ENCODE assay signal across 8 cellular contexts in the genomic region with DNA sequence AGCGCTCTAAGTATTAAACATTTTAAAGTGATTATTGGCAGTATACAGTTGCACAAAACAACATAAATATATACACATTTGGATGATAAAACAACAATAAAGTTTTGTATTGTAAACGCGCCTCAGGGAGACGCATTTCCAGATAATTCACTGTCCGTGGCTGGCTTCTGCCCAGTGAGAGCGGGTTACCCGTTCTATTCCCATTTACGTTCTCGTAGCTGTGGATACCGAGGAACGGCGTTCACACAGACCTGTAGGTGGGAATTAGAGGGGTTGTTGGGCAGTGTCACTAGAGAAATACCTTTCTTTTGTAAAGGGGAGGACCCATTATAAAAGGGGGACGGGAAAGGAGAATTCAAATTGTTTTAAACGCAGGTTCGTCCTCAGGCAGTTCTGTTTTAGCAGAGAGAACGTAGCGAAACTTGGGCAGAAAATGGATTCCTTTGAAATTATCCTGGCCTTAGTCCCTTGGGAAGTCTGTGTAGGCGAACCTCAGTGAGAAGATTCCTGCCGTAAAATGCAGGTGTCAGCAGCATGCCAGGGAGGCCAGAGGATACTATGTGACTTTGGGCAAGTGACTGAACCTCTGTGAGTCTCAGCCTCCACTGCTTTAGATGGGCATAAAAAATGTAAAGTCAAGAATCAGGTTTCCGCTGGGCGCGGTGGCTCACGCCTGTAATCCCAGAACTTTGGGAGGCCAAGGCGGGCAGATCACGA. TPM values are rescaled to one million over a fixed set of nuclear protein-coding genes. Genes with fewer than 3 reads are reported as not detected.
A peak's percentile ranks its signal among the peaks of the same experiment; 100 is the strongest.
DNase-seq lines count a peak whose midpoint lies in the region; ATAC-seq and TF ChIP-seq lines count a peak whose summit lies in the region.

No MANE protein-coding gene starts in this region.

- DNase-seq in fibroblast of villous mesenchyme (ENCODE audit: low read depth) (no peak), sigmoid colon (no peak), caudate nucleus (lab: John Stamatoyannopoulos, UW) (no peak), NCI-H2171 treated with DMSO at 0.1 percent for 48 hours (lab: John Stamatoyannopoulos, UW) (no peak), GM20000 (ENCODE audit: low spot score) (no peak)

- peaks cover 0 to 12% (median 3%) of the 10 kb centered on the region in 4 donors for H3K36me3 ChIP-seq in sigmoid colon

- intact Hi-C loops in sigmoid colon (cut with DNase I) = loop anchor here (1.0 to 5.0 kb wide), 3 partner anchors 55 to 116 kb away; a partner anchor contains a TSS

- H3K4me1 ChIP-seq in sigmoid colon = peaks cover 0 to 25% (median 19%) of the 10 kb centered on the region in 4 donors

- TF ChIP-seq EP300 in sigmoid colon (IDR thresholded peaks at IDR 0.05) = no peak

- no peaks in the 10 kb centered on the region for H3K9me3 ChIP-seq in sigmoid colon

- H3K27ac ChIP-seq in sigmoid colon (peak overlapping the region; percentile 91 to 96 (median 94)), caudate nucleus (ENCODE audit: low read depth, low read length) (no peak overlapping the region)

- no peak for TF ChIP-seq POLR2A in sigmoid colon (IDR thresholded peaks at IDR 0.05)

- WGBS in sigmoid colon, 2 donors = 23 to 29% methylated on average over 25 of the region's 25 CpGs

- TF ChIP-seq CTCF in fibroblast of villous mesenchyme (IDR thresholded peaks at IDR 0.05; ENCODE audit: insufficient read depth, low read depth, low read length) (no peak), sigmoid colon (IDR thresholded peaks at IDR 0.05) (no peak), GM20000 (IDR thresholded peaks at IDR 0.05; ENCODE audit: extremely low read depth, missing control alignments) (no peak)

- H3K27me3 ChIP-seq in sigmoid colon = no peaks in the 10 kb centered on the region

- H3K4me3 ChIP-seq in fibroblast of villous mesenchyme (ENCODE audit: low read depth, low read length) = peak overlapping the region; percentile 76
- peak overlapping the region; percentile 61 to 92 (median 84) for H3K4me3 ChIP-seq in sigmoid colon

- peak; percentile 1 for ATAC-seq in GM21515 (IDR thresholded peaks at IDR 0.05; ENCODE audit: unreplicated experiment)
- 0 out of 3 replicates have a peak, but pooled peaks have one; percentile 11 for ATAC-seq in SK-N-SH treated with all-trans-retinoic acid at 6 μM for 48 hours
- ATAC-seq in HG03045 (IDR thresholded peaks at IDR 0.05; ENCODE audit: unreplicated experiment) = no peak

TF ChIP-seq in SK-N-SH treated with all-trans-retinoic acid at 6 μM for 48 hours, 23 proteins besides CTCF, POLR2A, EP300 and RAD21:
- TF ChIP-seq TCF4 (CRISPR knock-in tag; IDR thresholded peaks at IDR 0.05; ENCODE audit: borderline replicate concordance) = no peak
- no peak for TF ChIP-seq RARB (CRISPR knock-in tag; IDR thresholded peaks at IDR 0.05)
- TF ChIP-seq ZNF70 (CRISPR knock-in tag; IDR thresholded peaks at IDR 0.05) = no peak
- TF ChIP-seq, protein P1, sequence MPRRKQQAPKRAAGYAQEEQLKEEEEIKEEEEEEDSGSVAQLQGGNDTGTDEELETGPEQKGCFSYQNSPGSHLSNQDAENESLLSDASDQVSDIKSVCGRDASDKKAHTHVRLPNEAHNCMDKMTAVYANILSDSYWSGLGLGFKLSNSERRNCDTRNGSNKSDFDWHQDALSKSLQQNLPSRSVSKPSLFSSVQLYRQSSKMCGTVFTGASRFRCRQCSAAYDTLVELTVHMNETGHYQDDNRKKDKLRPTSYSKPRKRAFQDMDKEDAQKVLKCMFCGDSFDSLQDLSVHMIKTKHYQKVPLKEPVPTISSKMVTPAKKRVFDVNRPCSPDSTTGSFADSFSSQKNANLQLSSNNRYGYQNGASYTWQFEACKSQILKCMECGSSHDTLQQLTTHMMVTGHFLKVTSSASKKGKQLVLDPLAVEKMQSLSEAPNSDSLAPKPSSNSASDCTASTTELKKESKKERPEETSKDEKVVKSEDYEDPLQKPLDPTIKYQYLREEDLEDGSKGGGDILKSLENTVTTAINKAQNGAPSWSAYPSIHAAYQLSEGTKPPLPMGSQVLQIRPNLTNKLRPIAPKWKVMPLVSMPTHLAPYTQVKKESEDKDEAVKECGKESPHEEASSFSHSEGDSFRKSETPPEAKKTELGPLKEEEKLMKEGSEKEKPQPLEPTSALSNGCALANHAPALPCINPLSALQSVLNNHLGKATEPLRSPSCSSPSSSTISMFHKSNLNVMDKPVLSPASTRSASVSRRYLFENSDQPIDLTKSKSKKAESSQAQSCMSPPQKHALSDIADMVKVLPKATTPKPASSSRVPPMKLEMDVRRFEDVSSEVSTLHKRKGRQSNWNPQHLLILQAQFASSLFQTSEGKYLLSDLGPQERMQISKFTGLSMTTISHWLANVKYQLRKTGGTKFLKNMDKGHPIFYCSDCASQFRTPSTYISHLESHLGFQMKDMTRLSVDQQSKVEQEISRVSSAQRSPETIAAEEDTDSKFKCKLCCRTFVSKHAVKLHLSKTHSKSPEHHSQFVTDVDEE (CRISPR knock-in tag; IDR thresholded peaks at IDR 0.05) = no peak
- no peak for TF ChIP-seq ZFP3 (CRISPR knock-in tag; IDR thresholded peaks at IDR 0.05)
- no peak for TF ChIP-seq CSDC2 (CRISPR knock-in tag; IDR thresholded peaks at IDR 0.05)
- TF ChIP-seq BACH2 (CRISPR knock-in tag; IDR thresholded peaks at IDR 0.05; ENCODE audit: borderline replicate concordance) = no peak
- TF ChIP-seq OSR1 (CRISPR knock-in tag; IDR thresholded peaks at IDR 0.05) = no peak
- no peak for TF ChIP-seq PPARA (CRISPR knock-in tag; IDR thresholded peaks at IDR 0.05; ENCODE audit: borderline replicate concordance)
- TF ChIP-seq ESRRG (CRISPR knock-in tag; IDR thresholded peaks at IDR 0.05) = no peak
- TF ChIP-seq, protein P2, sequence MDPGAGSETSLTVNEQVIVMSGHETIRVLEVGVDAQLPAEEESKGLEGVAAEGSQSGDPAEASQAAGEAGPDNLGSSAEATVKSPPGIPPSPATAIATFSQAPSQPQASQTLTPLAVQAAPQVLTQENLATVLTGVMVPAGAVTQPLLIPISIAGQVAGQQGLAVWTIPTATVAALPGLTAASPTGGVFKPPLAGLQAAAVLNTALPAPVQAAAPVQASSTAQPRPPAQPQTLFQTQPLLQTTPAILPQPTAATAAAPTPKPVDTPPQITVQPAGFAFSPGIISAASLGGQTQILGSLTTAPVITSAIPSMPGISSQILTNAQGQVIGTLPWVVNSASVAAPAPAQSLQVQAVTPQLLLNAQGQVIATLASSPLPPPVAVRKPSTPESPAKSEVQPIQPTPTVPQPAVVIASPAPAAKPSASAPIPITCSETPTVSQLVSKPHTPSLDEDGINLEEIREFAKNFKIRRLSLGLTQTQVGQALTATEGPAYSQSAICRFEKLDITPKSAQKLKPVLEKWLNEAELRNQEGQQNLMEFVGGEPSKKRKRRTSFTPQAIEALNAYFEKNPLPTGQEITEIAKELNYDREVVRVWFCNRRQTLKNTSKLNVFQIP (CRISPR knock-in tag; IDR thresholded peaks at IDR 0.05; ENCODE audit: borderline replicate concordance, low read depth) = no peak
- no peak for TF ChIP-seq ZNF8 (CRISPR knock-in tag; IDR thresholded peaks at IDR 0.05)
- TF ChIP-seq TOX (CRISPR knock-in tag; IDR thresholded peaks at IDR 0.05; ENCODE audit: borderline replicate concordance) = no peak
- TF ChIP-seq, protein P3, sequence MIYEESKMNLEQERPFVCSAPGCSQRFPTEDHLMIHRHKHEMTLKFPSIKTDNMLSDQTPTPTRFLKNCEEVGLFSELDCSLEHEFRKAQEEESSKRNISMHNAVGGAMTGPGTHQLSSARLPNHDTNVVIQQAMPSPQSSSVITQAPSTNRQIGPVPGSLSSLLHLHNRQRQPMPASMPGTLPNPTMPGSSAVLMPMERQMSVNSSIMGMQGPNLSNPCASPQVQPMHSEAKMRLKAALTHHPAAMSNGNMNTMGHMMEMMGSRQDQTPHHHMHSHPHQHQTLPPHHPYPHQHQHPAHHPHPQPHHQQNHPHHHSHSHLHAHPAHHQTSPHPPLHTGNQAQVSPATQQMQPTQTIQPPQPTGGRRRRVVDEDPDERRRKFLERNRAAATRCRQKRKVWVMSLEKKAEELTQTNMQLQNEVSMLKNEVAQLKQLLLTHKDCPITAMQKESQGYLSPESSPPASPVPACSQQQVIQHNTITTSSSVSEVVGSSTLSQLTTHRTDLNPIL (CRISPR knock-in tag; IDR thresholded peaks at IDR 0.05; ENCODE audit: low read depth) = no peak
- no peak for TF ChIP-seq ZNF565 (CRISPR knock-in tag; conservative IDR thresholded peaks at IDR 0.05; ENCODE audit: low read depth)
- TF ChIP-seq, protein P4, sequence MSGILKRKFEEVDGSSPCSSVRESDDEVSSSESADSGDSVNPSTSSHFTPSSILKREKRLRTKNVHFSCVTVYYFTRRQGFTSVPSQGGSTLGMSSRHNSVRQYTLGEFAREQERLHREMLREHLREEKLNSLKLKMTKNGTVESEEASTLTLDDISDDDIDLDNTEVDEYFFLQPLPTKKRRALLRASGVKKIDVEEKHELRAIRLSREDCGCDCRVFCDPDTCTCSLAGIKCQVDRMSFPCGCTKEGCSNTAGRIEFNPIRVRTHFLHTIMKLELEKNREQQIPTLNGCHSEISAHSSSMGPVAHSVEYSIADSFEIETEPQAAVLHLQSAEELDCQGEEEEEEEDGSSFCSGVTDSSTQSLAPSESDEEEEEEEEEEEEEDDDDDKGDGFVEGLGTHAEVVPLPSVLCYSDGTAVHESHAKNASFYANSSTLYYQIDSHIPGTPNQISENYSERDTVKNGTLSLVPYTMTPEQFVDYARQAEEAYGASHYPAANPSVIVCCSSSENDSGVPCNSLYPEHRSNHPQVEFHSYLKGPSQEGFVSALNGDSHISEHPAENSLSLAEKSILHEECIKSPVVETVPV (CRISPR knock-in tag; IDR thresholded peaks at IDR 0.05) = no peak
- no peak for TF ChIP-seq GLIS3 (CRISPR knock-in tag; IDR thresholded peaks at IDR 0.05)
- TF ChIP-seq ARNTL (CRISPR knock-in tag; IDR thresholded peaks at IDR 0.05; ENCODE audit: borderline replicate concordance, low read depth) = no peak

RNA-seq across cellular contexts. Expression of a gene that starts 0.8 kb away (rescaled TPM):
- 19.9 and 22.5 TPM in 2 replicates for total RNA-seq in fibroblast of villous mesenchyme
- 10 to 100 TPM; 13.3 to 28.1 (median 21.2) TPM for total RNA-seq in sigmoid colon
- 10 to 100 TPM; 21.0 to 32.3 (median 24.7) TPM for polyA plus RNA-seq in sigmoid colon

RNA-seq across cellular contexts. Expression of a gene that starts 36.5 kb away (rescaled TPM):
- not detected in 2 replicates for total RNA-seq in fibroblast of villous mesenchyme
- total RNA-seq in sigmoid colon = not detected
- not detected for polyA plus RNA-seq in sigmoid colon

RNA-seq across cellular contexts. Expression of a gene that starts 40.0 kb away (rescaled TPM):
- total RNA-seq in fibroblast of villous mesenchyme = 14.2 and 14.8 TPM in 2 replicates
- 10 to 100 TPM in 3 of 4 donors, 1 to 10 TPM in 1; 7.2 to 11.7 (median 11.1) TPM for total RNA-seq in sigmoid colon
- polyA plus RNA-seq in sigmoid colon = 1 to 10 TPM; 4.9 to 9.5 (median 5.4) TPM

RNA-seq across cellular contexts. Expression of a gene that starts 40.4 kb away (rescaled TPM):
- total RNA-seq in fibroblast of villous mesenchyme (295 and 322 TPM in 2 replicates), sigmoid colon (100 to 1,000 TPM; 192 to 388 (median 313) TPM)
- polyA plus RNA-seq in sigmoid colon = 100 to 1,000 TPM; 224 to 340 (median 244) TPM

RNA-seq across cellular contexts. Expression of a gene that starts 54.7 kb away (rescaled TPM):
- total RNA-seq in fibroblast of villous mesenchyme (27.7 and 36.7 TPM in 2 replicates), sigmoid colon (10 to 100 TPM; 31.6 to 36.8 (median 32.6) TPM)
- 10 to 100 TPM; 27.0 to 36.3 (median 28.0) TPM for polyA plus RNA-seq in sigmoid colon
